8 cellular contexts compared by ENCODE assay signal in the genomic region with DNA sequence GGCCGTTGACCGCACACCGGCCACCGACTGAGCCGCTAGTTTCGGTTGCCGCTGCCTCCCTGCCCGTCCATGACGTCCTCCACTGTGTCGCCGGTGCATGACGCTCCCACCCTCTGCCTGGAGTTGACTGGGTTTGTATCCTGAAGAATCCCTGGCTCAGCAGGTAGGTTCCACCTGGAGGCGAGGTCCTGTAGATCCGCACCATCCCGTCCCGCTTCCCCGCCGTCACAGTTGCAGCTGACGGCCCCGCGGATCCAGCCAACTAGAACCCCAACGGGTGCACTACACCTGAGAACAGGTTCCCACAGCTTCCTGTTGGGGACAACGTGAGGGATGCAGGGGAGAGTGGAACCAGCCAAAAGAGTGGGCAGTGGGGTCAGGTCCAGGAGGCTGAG. TPM values are rescaled to one million over a fixed set of nuclear protein-coding genes. Genes with fewer than 3 reads are reported as not detected.
DNase-seq lines count a peak whose midpoint lies in the region; ATAC-seq and TF ChIP-seq lines count a peak whose summit lies in the region.

No MANE protein-coding gene starts in this region.

- H3K27me3 ChIP-seq in HUES64 (ENCODE audit: insufficient read depth, low read length) (no peaks in the 10 kb centered on the region), body of pancreas (no peaks in the 10 kb centered on the region), lung (ENCODE audit: control insufficient read depth, insufficient read depth) (no peaks in the 10 kb centered on the region), vagina (no peaks in the 10 kb centered on the region)

- TF ChIP-seq POLR2A in body of pancreas (IDR thresholded peaks at IDR 0.05) (peak in 2 of 3 donors; percentile 4 to 30), vagina (IDR thresholded peaks at IDR 0.05) (no peak)

- H3K27ac ChIP-seq in HUES64 (ENCODE audit: low read depth, low read length): peak overlapping the region; percentile 99; the same call in 1 of the 2 replicates
- H3K27ac ChIP-seq in body of pancreas: peak overlapping the region; percentile 82 to 100 (median 100)
- peak overlapping the region; percentile 95 to 100 for H3K27ac ChIP-seq in lung (ENCODE audit: low read depth in 1 of 2, low read length in 1 of 2)
- peak overlapping the region; percentile 97 for H3K27ac ChIP-seq in vagina

- DNase-seq in activated CD4-positive, CD25-positive, alpha-beta regulatory T cell treated with anti-CD3 and anti-CD28 coated beads, Interleukin-2, amount 50 U/mL, for 72 hours: no peak
- DNase-seq in body of pancreas (no peak), lung (ENCODE audit: low spot score) (no peak), vagina (ENCODE audit: extremely low spot score in 2 of 2) (no peak), HT-29 (ENCODE audit: low spot score) (no peak), NCI-H128 (lab: John Stamatoyannopoulos, UW; ENCODE audit: unreplicated experiment) (no peak)

- TF ChIP-seq CTCF in body of pancreas (IDR thresholded peaks at IDR 0.05): no peak
- no peak for TF ChIP-seq CTCF in lung (IDR thresholded peaks at IDR 0.05; ENCODE audit: control extremely low read depth, extremely low read depth)
- TF ChIP-seq CTCF in vagina (IDR thresholded peaks at IDR 0.05): no peak

- peak; percentile 1 to 2 for ATAC-seq in activated CD4-positive, CD25-positive, alpha-beta regulatory T cell treated with anti-CD3 and anti-CD28 coated beads, Interleukin-2, amount 50 U/mL, for 24 hours
- ATAC-seq in body of pancreas (peak; percentile 4), lung (ENCODE audit: insufficient read depth, low FRiP score) (peak; percentile 3)

- intact Hi-C loops in body of pancreas (cut with DNase I) (no loop called here), vagina (cut with DNase I) (loop anchor here (5.0 kb wide), 1 partner anchor 361 kb away; no protein-coding TSS in a partner anchor)

- peaks cover 33% of the 10 kb centered on the region for H3K36me3 ChIP-seq in HUES64 (ENCODE audit: insufficient read depth, low read length)
- H3K36me3 ChIP-seq in body of pancreas (replicated peaks in 1 of 2; ENCODE audit: insufficient read depth in 1 of 2, low read depth in 2 of 2): no peaks in the 10 kb centered on the region
- peaks cover 0 to 21% of the 10 kb centered on the region in 2 donors for H3K36me3 ChIP-seq in lung (ENCODE audit: control insufficient read depth in 2 of 2, insufficient read depth in 2 of 2, low read length in 2 of 2)
- peaks cover 0 to 7% of the 10 kb centered on the region in 2 donors for H3K36me3 ChIP-seq in vagina

- H3K9me3 ChIP-seq in HUES64 (ENCODE audit: insufficient read depth, low read depth, low read length) (no peaks in the 10 kb centered on the region), body of pancreas (no peaks in the 10 kb centered on the region), lung (ENCODE audit: control insufficient read depth in 2 of 2, insufficient read depth in 1 of 2, low read length in 1 of 2) (no peaks in the 10 kb centered on the region), vagina (no peaks in the 10 kb centered on the region)

- 6% methylated on average over 23 of the region's 23 CpGs for WGBS in HUES64
- 0 to 1% methylated on average over 11 to 23 of the region's 23 CpGs for WGBS in body of pancreas, 2 donors
- WGBS in lung, 2 donors: 2 to 4% methylated on average over 23 of the region's 23 CpGs

- H3K4me1 ChIP-seq in HUES64 (ENCODE audit: insufficient read depth, low read length) (no peaks in the 10 kb centered on the region), body of pancreas (peaks cover 76% of the 10 kb centered on the region), lung (ENCODE audit: control insufficient read depth in 2 of 2, insufficient read depth in 2 of 2, low read length in 2 of 2) (peaks cover 0 to 12% of the 10 kb centered on the region in 2 donors), vagina (peaks cover 57% of the 10 kb centered on the region)

- H3K4me3 ChIP-seq in HUES64 (ENCODE audit: low read length) (peak overlapping the region; percentile 81), body of pancreas (peak overlapping the region; percentile 48 to 66), lung (peak overlapping the region; percentile 72), vagina (peak overlapping the region; percentile 71 to 76)

- H3K9ac ChIP-seq in HUES64 (ENCODE audit: low read depth, low read length): peak overlapping the region; percentile 98

RNA-seq across cellular contexts. Expression of a gene that starts 0.9 kb away (rescaled TPM):
- 52.1 TPM for polyA plus RNA-seq in HUES64 (2013, experiment 1 of 2)
- polyA plus RNA-seq in HUES64 (2013, experiment 2 of 2): 51.7 TPM
- total RNA-seq in body of pancreas (10 to 100 TPM; 23.7 to 26.2 TPM), lung (10 to 100 TPM; 34.9 to 43.2 TPM), vagina (49.6 TPM)
- 10 to 100 TPM; 34.9 to 35.0 TPM for polyA plus RNA-seq in lung
- total RNA-seq in HT-29 (2014; rRNA removed; shearing (Covaris generic)): 147 and 183 TPM in 2 replicates

RNA-seq across cellular contexts. Expression of a gene that starts 8.1 kb away (rescaled TPM):
- 19.0 TPM for polyA plus RNA-seq in HUES64 (2013, experiment 1 of 2)
- 22.5 TPM for polyA plus RNA-seq in HUES64 (2013, experiment 2 of 2)
- total RNA-seq in body of pancreas (10 to 100 TPM; 26.7 to 53.1 TPM), lung (10 to 100 TPM; 16.6 to 45.2 TPM), vagina (50.6 TPM)
- 10 to 100 TPM; 36.9 to 38.7 TPM for polyA plus RNA-seq in lung
- 94.2 and 111 TPM in 2 replicates for total RNA-seq in HT-29 (2014; rRNA removed; shearing (Covaris generic))

RNA-seq across cellular contexts. Expression of a gene that starts 8.3 kb away (rescaled TPM):
- polyA plus RNA-seq in HUES64 (2013, experiment 1 of 2): 127 TPM
- polyA plus RNA-seq in HUES64 (2013, experiment 2 of 2): 124 TPM
- total RNA-seq in body of pancreas: 1 to 10 TPM; 5.7 to 8.9 TPM
- 10 to 100 TPM; 13.8 to 18.7 TPM for total RNA-seq in lung
- polyA plus RNA-seq in lung: 10 to 100 TPM; 18.3 to 22.1 TPM
- total RNA-seq in vagina: 16.0 TPM
- total RNA-seq in HT-29 (2014; rRNA removed; shearing (Covaris generic)): 64.6 and 71.2 TPM in 2 replicates

RNA-seq across cellular contexts. Expression of a gene that starts 28.9 kb away (rescaled TPM):
- 0.60 TPM for polyA plus RNA-seq in HUES64 (2013, experiment 1 of 2)
- polyA plus RNA-seq in HUES64 (2013, experiment 2 of 2): 1.4 TPM
- total RNA-seq in body of pancreas: 1 to 10 TPM in 1 of 2 donors, under 1 TPM in 1; 0.66 to 2.3 TPM
- total RNA-seq in lung: 1 to 10 TPM; 2.1 to 2.8 TPM
- 1 to 10 TPM; 1.4 to 2.3 TPM for polyA plus RNA-seq in lung
- total RNA-seq in vagina: 13.8 TPM
- 2.4 and 2.6 TPM in 2 replicates for total RNA-seq in HT-29 (2014; rRNA removed; shearing (Covaris generic))

Comparison
In these comparisons a context has a peak if more than half of its experiments do, and no peak if none do; other contexts are left out.
1. POLR2A ChIP-seq: peak in body of pancreas (2 of 3); none in vagina (0 of 2).
2. Peak in every context shown above with its lines, with median percentiles within 50 percentile points of each other: ATAC-seq, H3K27ac ChIP-seq and H3K4me3 ChIP-seq.